ENCODE assay signal across 8 cellular contexts in the genomic region with DNA sequence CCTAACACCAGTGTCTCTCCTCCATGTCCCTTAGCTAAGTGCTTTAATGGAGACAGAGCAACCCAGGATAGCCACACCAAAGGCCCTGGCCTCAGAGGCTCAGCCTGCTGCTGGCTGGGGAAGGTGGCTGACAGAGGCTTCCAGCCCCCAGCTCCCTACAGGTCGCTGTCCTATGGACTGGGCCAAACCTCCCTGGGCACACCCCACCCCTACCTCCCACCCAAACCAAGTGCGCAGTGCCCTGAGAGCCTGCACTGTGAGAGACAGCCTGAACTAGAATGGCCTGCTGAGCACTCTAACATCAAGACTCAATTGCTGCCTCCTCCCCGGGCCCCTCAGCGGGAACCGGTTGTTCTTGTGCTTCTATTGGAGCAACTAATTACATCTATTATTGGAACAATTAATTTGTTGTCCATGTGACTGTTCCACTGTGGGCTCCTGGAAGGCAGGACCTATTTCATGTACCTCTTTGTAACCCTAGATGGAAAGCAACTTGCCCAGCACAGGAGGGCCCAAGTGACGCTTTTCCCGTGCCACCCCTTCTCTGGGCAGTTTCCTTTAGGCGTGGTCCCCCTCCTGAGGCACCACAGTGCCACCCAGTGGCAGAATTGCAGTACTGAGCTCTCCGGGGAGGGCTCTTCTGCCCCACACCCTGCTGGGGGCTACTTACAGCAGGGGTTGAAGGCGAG.
DNase-seq lines count a peak whose midpoint lies in the region; ATAC-seq and TF ChIP-seq lines count a peak whose summit lies in the region.

No MANE protein-coding gene starts in this region.

- intact Hi-C loops in right cardiac atrium (cut with DNase I) (loop anchor here in 3 of 4 donors (2.0 to 5.0 kb wide), 3 partner anchors 183 to 188 kb away; no protein-coding TSS in a partner anchor), sigmoid colon (cut with DNase I) (loop anchor here (1.0 to 5.0 kb wide), 2 partner anchors 63 to 186 kb away; a partner anchor contains a TSS)

- no peak for TF ChIP-seq POLR2A in sigmoid colon (IDR thresholded peaks at IDR 0.05)

- ATAC-seq in HG02571 (IDR thresholded peaks at IDR 0.05; ENCODE audit: unreplicated experiment) (peak; percentile 89), right cardiac atrium (peak; percentile 91 to 96)

- no peak for TF ChIP-seq EP300 in sigmoid colon (IDR thresholded peaks at IDR 0.05)

- H3K4me3 ChIP-seq in right cardiac atrium (ENCODE audit: low read length) (no peak overlapping the region), sigmoid colon (no peak overlapping the region)

- DNase-seq in DMS 273 (lab: John Stamatoyannopoulos, UW; ENCODE audit: unreplicated experiment) (peak; percentile 82), DMS 273 treated with DMSO at 0.1 percent for 48 hours (lab: John Stamatoyannopoulos, UW) (no peak), NCI-H1092 (lab: John Stamatoyannopoulos, UW) (peak; percentile 12), T follicular helper cell (ENCODE audit: low read depth) (peak; percentile 55), amniotic stem cell (lab: John Stamatoyannopoulos, UW) (peak; percentile 34), right cardiac atrium (peak; percentile 69 to 87 (median 84)), sigmoid colon (peak; percentile 82)

- 33% methylated on average over 10 of the region's 10 CpGs for WGBS in right cardiac atrium
- WGBS in sigmoid colon, 2 donors = 28 to 31% methylated on average over 10 of the region's 10 CpGs

- TF ChIP-seq CTCF in sigmoid colon (IDR thresholded peaks at IDR 0.05) = peak; percentile 81 to 96 (median 94)

- no peak overlapping the region for H3K27ac ChIP-seq in right cardiac atrium (ENCODE audit: low read length)
- peak overlapping the region in 1 of 4 donors; percentile 30 for H3K27ac ChIP-seq in sigmoid colon

- H3K4me1 ChIP-seq in right cardiac atrium (ENCODE audit: control insufficient read depth, insufficient read depth, low read length) (no peaks in the 10 kb centered on the region), sigmoid colon (peaks cover 0 to 8% (median 5%) of the 10 kb centered on the region in 4 donors)

- H3K27me3 ChIP-seq in right cardiac atrium (ENCODE audit: control insufficient read depth, insufficient read depth) (no peaks in the 10 kb centered on the region), sigmoid colon (no peaks in the 10 kb centered on the region)

- H3K9me3 ChIP-seq in right cardiac atrium (ENCODE audit: control insufficient read depth, low read length) = no peaks in the 10 kb centered on the region
- no peaks in the 10 kb centered on the region for H3K9me3 ChIP-seq in sigmoid colon

- no peaks in the 10 kb centered on the region for H3K36me3 ChIP-seq in sigmoid colon
